34 cellular contexts compared by ENCODE assay signal in the genomic region with DNA sequence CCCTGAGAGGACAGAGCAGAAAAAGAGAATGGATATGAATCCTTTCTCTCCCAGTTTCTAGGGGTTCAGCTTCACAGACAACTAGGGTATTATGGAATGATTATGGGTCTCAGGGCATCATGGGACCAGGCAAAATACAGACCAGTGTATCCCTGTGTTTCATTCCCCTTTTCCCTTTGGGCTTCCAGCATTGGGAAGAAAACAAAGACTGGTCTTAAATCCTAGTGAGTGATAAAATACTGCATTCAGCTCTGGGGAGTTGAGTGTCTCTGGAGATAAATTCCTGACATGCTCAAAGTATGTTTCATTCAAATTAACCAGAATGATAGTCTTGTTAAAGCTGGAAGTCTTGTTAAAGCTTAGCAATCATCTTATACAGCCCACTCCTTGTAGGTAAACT. TPM values are rescaled to one million over a fixed set of nuclear protein-coding genes. Genes with fewer than 3 reads are reported as not detected.
"Had no signal": no experiment of that assay in that cellular context is flagged by ENCODE, and none has a peak within 500 bp of the region (broad histone marks: within the 10 kb centered on the region; RNA-seq: fewer than 3 reads in every experiment).

No MANE protein-coding gene starts in this region.

- H3K4me3 Mint-ChIP-seq: naive thymus-derived CD8-positive, alpha-beta T cell; natural killer cell treated with Interleukin-12 subunit alpha and Interleukin-12 subunit beta and Interleukin-15 and Interleukin-18, amount 100 ng/mL, for 72 hours; nephron progenitor cell; neural crest cell; stimulated activated memory B cell treated with anti-CD40 and anti-IgM and Interleukin-4, amounts not matched to agents 10 μg/mL and 1 μg/mL and 100 μg/mL, for 72 hours; stimulated activated naive CD8-positive, alpha-beta T cell treated with anti-CD3 and anti-CD28 coated beads, Interleukin-15, amount 100 ng/mL, for 72 hours; type B pancreatic cell had no signal

- H3K4me2 ChIP-seq: smooth muscle cell had no signal

- H3K9me3 Mint-ChIP-seq: natural killer cell treated with Interleukin-12 subunit alpha and Interleukin-12 subunit beta and Interleukin-15 and Interleukin-18, amount 100 ng/mL, for 72 hours; neural crest cell had no signal

- H3K4me3 ChIP-seq: ovary, psoas muscle, right lobe of liver, sigmoid colon, skin epidermis, smooth muscle cell, spleen, suprapubic skin, testis, tibial artery, transverse colon, upper lobe of right lung, uterus had no signal

- DNase-seq: naive thymus-derived CD8-positive, alpha-beta T cell; nephron progenitor cell; nucleus accumbens; ovary; posterior cingulate gyrus; psoas muscle; right cardiac atrium; right lobe of liver; sigmoid colon; spleen; stimulated activated CD4-positive, alpha-beta T cell treated with anti-CD3 and anti-CD28 coated beads, Interleukin-12 subunit alpha, Interleukin-12 subunit beta, amount 100 ng/mL, for 4 hours; stimulated activated CD4-positive, alpha-beta T cell treated with anti-CD3 and anti-CD28 coated beads, Interleukin-1b, Interleukin-23, amount 100 ng/mL, for 48 hours; stimulated activated CD4-positive, alpha-beta T cell treated with anti-CD3 and anti-CD28 coated beads, Interleukin-4, amount 100 ng/mL, for 1 hour; stimulated activated CD4-positive, alpha-beta T cell treated with anti-CD3 and anti-CD28 coated beads, Interleukin-4, amount 100 ng/mL, for 4 hours; stimulated activated CD8-positive, alpha-beta memory T cell treated with anti-CD3 and anti-CD28 coated beads, Interleukin-4, amount 100 ng/mL, for 48 hours; stimulated activated naive CD4-positive, alpha-beta T cell; stimulated activated naive CD8-positive, alpha-beta T cell treated with anti-CD3 and anti-CD28 coated beads, Interleukin-15, amount 100 ng/mL, for 72 hours; stimulated activated naive CD8-positive, alpha-beta T cell treated with anti-CD3 and anti-CD28 coated beads, Interleukin-15, Interleukin-2, amounts not matched to agents 100 U/mL and 50 U/mL, for 24 hours; substantia nigra; testis; tibial artery; transverse colon; upper lobe of right lung; uterus had no signal

- H3K27ac Mint-ChIP-seq: naive thymus-derived CD8-positive, alpha-beta T cell; natural killer cell treated with Interleukin-12 subunit alpha and Interleukin-12 subunit beta and Interleukin-15 and Interleukin-18, amount 100 ng/mL, for 72 hours; nephron progenitor cell; progenitor cell of endocrine pancreas; stimulated activated memory B cell treated with anti-CD40 and anti-IgM and Interleukin-4, amounts not matched to agents 10 μg/mL and 1 μg/mL and 100 μg/mL, for 72 hours; stimulated activated naive CD8-positive, alpha-beta T cell treated with anti-CD3 and anti-CD28 coated beads, Interleukin-15, amount 100 ng/mL, for 72 hours; type B pancreatic cell had no signal

- H3K4me1 ChIP-seq: psoas muscle, transverse colon, upper lobe of right lung, uterus had no signal

- H2AFZ ChIP-seq: parathyroid adenoma had no signal

- H3K79me2 ChIP-seq: parathyroid adenoma had no signal

- H3K27ac ChIP-seq: neutrophil, ovary, parathyroid adenoma, psoas muscle, right lobe of liver, sigmoid colon, skin epidermis, spleen, suprapubic skin, testis, tibial artery, transverse colon, upper lobe of right lung, uterus had no signal

- ATAC-seq: naive thymus-derived CD8-positive, alpha-beta T cell; natural killer cell treated with Interleukin-12 subunit alpha and Interleukin-12 subunit beta and Interleukin-15 and Interleukin-18, amount 100 ng/mL, for 72 hours; psoas muscle; right cardiac atrium; right lobe of liver; stimulated activated memory B cell treated with anti-CD40 and anti-IgM and Interleukin-4, amounts not matched to agents 10 μg/mL and 1 μg/mL and 100 μg/mL, for 72 hours; stimulated activated naive CD8-positive, alpha-beta T cell treated with anti-CD3 and anti-CD28 coated beads, Interleukin-15, amount 100 ng/mL, for 72 hours; stimulated activated naive CD8-positive, alpha-beta T cell treated with anti-CD3 and anti-CD28 coated beads, Interleukin-15, Interleukin-2, amounts not matched to agents 100 U/mL and 50 U/mL, for 24 hours; upper lobe of right lung had no signal

- H3K36me3 ChIP-seq: neutrophil, ovary, right lobe of liver, sigmoid colon, spleen, suprapubic skin, tibial artery, transverse colon, upper lobe of right lung, uterus had no signal

- H3K36me3 Mint-ChIP-seq: stimulated activated memory B cell treated with anti-CD40 and anti-IgM and Interleukin-4, amounts not matched to agents 10 μg/mL and 1 μg/mL and 100 μg/mL, for 72 hours; type B pancreatic cell had no signal

- H3K9me3 ChIP-seq: neutrophil, ovary, psoas muscle, right lobe of liver, sigmoid colon, suprapubic skin, testis, tibial artery, transverse colon, upper lobe of right lung, uterus had no signal

- H3K27me3 ChIP-seq: ovary had no signal

RNA-seq across cellular contexts. Expression of a gene that starts 2.4 kb away (rescaled TPM):
- total RNA-seq: natural killer cell treated with Interleukin-12 subunit alpha and Interleukin-12 subunit beta and Interleukin-15 and Interleukin-18, amount 100 ng/mL, for 72 hours; progenitor cell of endocrine pancreas; psoas muscle; smooth muscle cell; testis; transverse colon; upper lobe of right lung had no signal
- polyA plus RNA-seq: right cardiac atrium, smooth muscle cell had no signal
